ENCODE assay signal across 8 cellular contexts in genomic region chr1:52057245-52057644, GRCh38. TPM values are rescaled to one million over a fixed set of nuclear protein-coding genes. Genes with fewer than 3 reads are reported as not detected.
DNase-seq lines count a peak whose midpoint lies in the region; ATAC-seq, FAIRE-seq and TF ChIP-seq lines count a peak whose summit lies in the region.

No MANE protein-coding gene starts in this region.

- H3K4me1 Mint-ChIP-seq in Calu3 (ENCODE audit: low read depth, unreplicated experiment) (peaks cover 37% of the 10 kb centered on the region), osteocyte (ENCODE audit: unreplicated experiment) (peaks cover 47% of the 10 kb centered on the region)

- H3K27ac ChIP-seq in H1 (ENCODE audit: low read depth, low read length): peak overlapping the region; percentile 93

- H3K27ac Mint-ChIP-seq in Calu3 (ENCODE audit: unreplicated experiment) (peak overlapping the region; percentile 83), osteocyte (ENCODE audit: unreplicated experiment) (peak overlapping the region; percentile 99)

- H3K14ac ChIP-seq in H1 (ENCODE audit: insufficient read length): no peak overlapping the region

- TF ChIP-seq POLR2A in H1 (IDR thresholded peaks at IDR 0.05; ENCODE audit: control extremely low read depth in 1 of 2, low read depth in 2 of 2, low read length in 2 of 2): no peak

- H4K8ac ChIP-seq in H1 (ENCODE audit: extremely low read depth, insufficient read depth, low read length): no peak overlapping the region

- DNase-seq in Calu3 (no peak), NAMALWA (ENCODE audit: low spot score) (peak; percentile 28), H1 (ENCODE audit: low read depth in 1 of 2, low spot score in 2 of 2) (no peak), osteocyte (ENCODE audit: extremely low spot score, unreplicated experiment) (no peak), superior temporal gyrus (ENCODE audit: extremely low spot score) (no peak)

- CTCF ChIA-PET in Calu3 (lab: Charles Lee) (interaction anchor here (1.2 kb wide), 1 partner anchor 23 kb away, joined by 3 read pairs; no protein-coding TSS in a partner anchor), H1 (lab: Charles Lee; ENCODE audit: partially characterized antibody) (interaction anchor here (1.4 kb wide), 1 partner anchor 292 kb away, joined by 3 read pairs; no protein-coding TSS in a partner anchor)

- peak overlapping the region; percentile 83 to 97 (median 90); a peak in 5 of 7 replicates for H3K9ac ChIP-seq in H1 (replicated peaks in 1 of 4; ENCODE audit: extremely low read depth in 1 of 4, low read depth in 3 of 4, low read length in 3 of 4)

- WGBS in H1 (ENCODE audit: extremely low coverage in 1 of 2, insufficient coverage in 1 of 2, insufficient read length in 1 of 2, insufficient replicate concordance in 2 of 2, low coverage in 1 of 2, low lambda C conversion rate in 2 of 2, missing lambda C conversion rate in 1 of 2), 2 experiments: 38% methylated on average over 1 of the region's 1 CpG; no CpG with 5 or more reads in 1 of the 2 experiments

- no peak for TF ChIP-seq CTCF in Calu3 (IDR thresholded peaks at IDR 0.05; ENCODE audit: unreplicated experiment)
- no peak for TF ChIP-seq CTCF in H1 (IDR thresholded peaks at IDR 0.05; ENCODE audit: control extremely low read depth in 1 of 3, insufficient read depth in 1 of 3, low read depth in 1 of 3, low read length in 3 of 3)
- no peak for TF ChIP-seq CTCF in osteocyte (IDR thresholded peaks at IDR 0.05)

- no peak overlapping the region for H4K91ac ChIP-seq in H1 (replicated peaks; ENCODE audit: insufficient read length, low read length)

- H2AK5ac ChIP-seq in H1 (ENCODE audit: low read depth, low read length): no peak overlapping the region

- no peaks in the 10 kb centered on the region for H3K9me3 ChIP-seq in H1 (ENCODE audit: insufficient read depth in 2 of 2, low read depth in 1 of 2, low read length in 1 of 2)

- H4K20me1 ChIP-seq in H1 (replicated peaks in 1 of 2; ENCODE audit: control insufficient read depth in 1 of 2, insufficient read depth in 2 of 2, low read length in 2 of 2): peaks cover 0 to 6% of the 10 kb centered on the region in 2 experiments

- H3K23me2 ChIP-seq in H1 (ENCODE audit: low read depth, low read length): peaks cover 11% of the 10 kb centered on the region; the same call in 1 of the 2 replicates

- peaks cover 8 to 31% (median 22%) of the 10 kb centered on the region in 4 experiments for H3K36me3 ChIP-seq in H1 (ENCODE audit: control insufficient read depth in 2 of 4, insufficient read depth in 4 of 4, low read length in 3 of 4)

- peak overlapping the region; percentile 87 to 98 (median 92) for H3K4me3 ChIP-seq in H1 (ENCODE audit: extremely low read depth in 1 of 4, insufficient read depth in 2 of 4, low read depth in 3 of 4, low read length in 4 of 4)

- H2BK15ac ChIP-seq in H1 (ENCODE audit: low read length): no peak overlapping the region

- no peak for TF ChIP-seq RAD21 in H1 (IDR thresholded peaks at IDR 0.05 in 1 of 2, conservative IDR thresholded peaks at IDR 0.05 in 1 of 2; ENCODE audit: low read depth in 2 of 2, low read length in 2 of 2)

- H3K4me3 Mint-ChIP-seq in Calu3 (ENCODE audit: low read depth, unreplicated experiment) (peak overlapping the region; percentile 93), osteocyte (ENCODE audit: unreplicated experiment) (peak overlapping the region; percentile 98)

- H3K36me3 Mint-ChIP-seq in Calu3 (ENCODE audit: insufficient read depth, unreplicated experiment) (peaks cover 94% of the 10 kb centered on the region), osteocyte (ENCODE audit: unreplicated experiment) (peaks cover 11% of the 10 kb centered on the region)

- TSS peak; percentile 62 for BruUV-seq in Calu3 (replicated peaks; lab: Mats Ljungman, UMichigan)

- H3K4ac ChIP-seq in H1 (replicated peaks; ENCODE audit: insufficient read length, low read depth, low read length): no peak overlapping the region

- TF ChIP-seq EP300 in H1 (IDR thresholded peaks at IDR 0.05; ENCODE audit: borderline replicate concordance in 1 of 2, low read depth in 2 of 2, low read length in 2 of 2): no peak

- POLR2A ChIA-PET in H1 (lab: Charles Lee; ENCODE audit: partially characterized antibody): interaction anchor here (1.2 to 5.4 kb wide), 4 partner anchors 9 to 85 kb away, joined by 3 to 61 read pairs (median 31); partner anchors contain the start of gene KTI12

- H3K79me1 ChIP-seq in H1 (ENCODE audit: low read depth, low read length): peaks cover 3% of the 10 kb centered on the region

- peaks cover 0 to 7% (median 2%) of the 10 kb centered on the region in 4 experiments; a peak in 3 of 7 replicates for H3K4me1 ChIP-seq in H1 (replicated peaks in 1 of 4; ENCODE audit: control insufficient read depth in 3 of 4, insufficient read depth in 4 of 4, low read length in 3 of 4)

- no peak overlapping the region for H3K23ac ChIP-seq in H1 (ENCODE audit: insufficient read length)

- H3K4me2 ChIP-seq in H1 (ENCODE audit: insufficient read depth in 1 of 2, low read depth in 2 of 2, low read length in 2 of 2): peak overlapping the region; percentile 79 to 96

- no peak overlapping the region for H3K56ac ChIP-seq in H1 (replicated peaks; ENCODE audit: insufficient read length, low read depth, low read length)

- H3K9me3 Mint-ChIP-seq in Calu3 (ENCODE audit: low read depth, unreplicated experiment) (no peaks in the 10 kb centered on the region), osteocyte (ENCODE audit: unreplicated experiment) (no peaks in the 10 kb centered on the region)

- no peak overlapping the region for H3K18ac ChIP-seq in H1 (ENCODE audit: extremely low read depth, low read length)

- no peak overlapping the region for H2BK20ac ChIP-seq in H1 (ENCODE audit: low read length)

- no peak overlapping the region for H2BK12ac ChIP-seq in H1 (ENCODE audit: low read depth, low read length)

- no peak overlapping the region for H2AFZ ChIP-seq in H1 (ENCODE audit: low read length)

- H4K5ac ChIP-seq in H1 (ENCODE audit: insufficient read length, low read depth, low read length): no peak overlapping the region

- peaks cover 17 to 72% of the 10 kb centered on the region in 2 experiments for H3K79me2 ChIP-seq in H1 (ENCODE audit: control insufficient read depth in 1 of 2, insufficient read depth in 2 of 2, low read length in 2 of 2)

- H2BK120ac ChIP-seq in H1 (replicated peaks; ENCODE audit: low read depth, low read length): no peak overlapping the region

- FAIRE-seq in H1 (lab: Jason Lieb, UNC): no peak

- no peaks in the 10 kb centered on the region for H3K27me3 Mint-ChIP-seq in Calu3 (ENCODE audit: unreplicated experiment)
- H3K27me3 Mint-ChIP-seq in osteocyte (ENCODE audit: unreplicated experiment): no peaks in the 10 kb centered on the region

- H2BK5ac ChIP-seq in H1 (ENCODE audit: low read depth, low read length): no peak overlapping the region

- no peaks in the 10 kb centered on the region for H3K27me3 ChIP-seq in H1 (replicated peaks in 1 of 4; ENCODE audit: control insufficient read depth in 3 of 4, extremely low read depth in 1 of 4, insufficient read depth in 3 of 4, low read length in 3 of 4)

- intact Hi-C loops in Calu3 (cut with micrococcal nuclease; ENCODE audit: unreplicated experiment): no loop called here

- ATAC-seq in GM21723 (IDR thresholded peaks at IDR 0.05; ENCODE audit: unreplicated experiment): no peak
- ATAC-seq in GM19463 (IDR thresholded peaks at IDR 0.05; ENCODE audit: unreplicated experiment): no peak
- no peak for ATAC-seq in HG03565 (IDR thresholded peaks at IDR 0.05; ENCODE audit: unreplicated experiment)

TF ChIP-seq in H1, 55 proteins besides CTCF, POLR2A, EP300 and RAD21:
- TF ChIP-seq, protein P1, sequence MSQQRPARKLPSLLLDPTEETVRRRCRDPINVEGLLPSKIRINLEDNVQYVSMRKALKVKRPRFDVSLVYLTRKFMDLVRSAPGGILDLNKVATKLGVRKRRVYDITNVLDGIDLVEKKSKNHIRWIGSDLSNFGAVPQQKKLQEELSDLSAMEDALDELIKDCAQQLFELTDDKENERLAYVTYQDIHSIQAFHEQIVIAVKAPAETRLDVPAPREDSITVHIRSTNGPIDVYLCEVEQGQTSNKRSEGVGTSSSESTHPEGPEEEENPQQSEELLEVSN (IDR thresholded peaks at IDR 0.05): no peak

RNA-seq across cellular contexts. Expression of gene BTF3L4, which starts 1.1 kb away (rescaled TPM):
- total RNA-seq in Calu3 (2022): 60.8 and 70.4 TPM in 2 replicates
- 97.3 and 98.3 TPM in 2 replicates for total RNA-seq in H1 (2021; fragmentation: NEBNext Ultra II Directional; extraction: Animal tissue kit (Norgen Biotek cat#: 25700))
- 38.0 and 76.1 TPM in 2 replicates for polyA plus RNA-seq in H1 (2011; rRNA removed)
- polyA plus RNA-seq in H1 (2011; cell fraction: cytosol; rRNA removed): 83.5 TPM
- 9.1 TPM for polyA plus RNA-seq in H1 (2011; cell fraction: nucleus; rRNA removed)
- 46.7 to 87.4 TPM (median 54.3 TPM) in 4 replicates for polyA plus RNA-seq in H1 (2012, experiment 1 of 2)
- polyA plus RNA-seq in H1 (2012, experiment 2 of 2): 24.8 TPM
- polyA plus RNA-seq in H1 (2013, experiment 1 of 2): 82.2 TPM
- 87.4 TPM for polyA plus RNA-seq in H1 (2013, experiment 2 of 2)
- 48.4 and 57.5 TPM in 2 replicates for polyA minus RNA-seq in H1 (2011; rRNA and poly(A)+ RNA removed)
- 63.6 TPM for polyA minus RNA-seq in H1 (2011; cell fraction: cytosol; rRNA and poly(A)+ RNA removed)
- polyA minus RNA-seq in H1 (2011; cell fraction: nucleus; rRNA and poly(A)+ RNA removed): 46.1 TPM
- total RNA-seq in osteocyte: 61.0 and 65.1 TPM in 2 replicates

RNA-seq across cellular contexts. Expression of gene TXNDC12, which starts 2.3 kb away (rescaled TPM):
- total RNA-seq in Calu3 (2022) (51.6 and 68.9 TPM in 2 replicates), osteocyte (46.6 and 49.8 TPM in 2 replicates)
- 84.6 and 89.8 TPM in 2 replicates for total RNA-seq in H1 (2021; fragmentation: NEBNext Ultra II Directional; extraction: Animal tissue kit (Norgen Biotek cat#: 25700))
- polyA plus RNA-seq in H1 (2011; rRNA removed): 25.8 and 35.2 TPM in 2 replicates
- polyA plus RNA-seq in H1 (2011; cell fraction: cytosol; rRNA removed): 50.7 TPM
- 22.9 TPM for polyA plus RNA-seq in H1 (2011; cell fraction: nucleus; rRNA removed)
- polyA plus RNA-seq in H1 (2012, experiment 1 of 2): 54.7 to 75.5 TPM (median 65.5 TPM) in 4 replicates
- 15.6 TPM for polyA plus RNA-seq in H1 (2012, experiment 2 of 2)
- 239 TPM for polyA plus RNA-seq in H1 (2013, experiment 1 of 2)
- polyA plus RNA-seq in H1 (2013, experiment 2 of 2): 353 TPM
- 17.4 and 17.5 TPM in 2 replicates for polyA minus RNA-seq in H1 (2011; rRNA and poly(A)+ RNA removed)
- 77.8 TPM for polyA minus RNA-seq in H1 (2011; cell fraction: cytosol; rRNA and poly(A)+ RNA removed)
- 26.3 TPM for polyA minus RNA-seq in H1 (2011; cell fraction: nucleus; rRNA and poly(A)+ RNA removed)

RNA-seq across cellular contexts. Expression of gene KTI12, which starts 23.6 kb away (rescaled TPM):
- total RNA-seq in Calu3 (2022) (9.1 and 11.8 TPM in 2 replicates), osteocyte (9.5 and 9.9 TPM in 2 replicates)
- total RNA-seq in H1 (2021; fragmentation: NEBNext Ultra II Directional; extraction: Animal tissue kit (Norgen Biotek cat#: 25700)): 7.5 and 8.3 TPM in 2 replicates
- 16.2 and 17.0 TPM in 2 replicates for polyA plus RNA-seq in H1 (2011; rRNA removed)
- polyA plus RNA-seq in H1 (2011; cell fraction: cytosol; rRNA removed): 13.6 TPM
- polyA plus RNA-seq in H1 (2011; cell fraction: nucleus; rRNA removed): 13.9 TPM
- polyA plus RNA-seq in H1 (2012, experiment 1 of 2): 8.6 to 10.1 TPM (median 9.8 TPM) in 4 replicates
- polyA plus RNA-seq in H1 (2012, experiment 2 of 2): 13.8 TPM
- polyA plus RNA-seq in H1 (2013, experiment 1 of 2): 6.9 TPM
- 6.4 TPM for polyA plus RNA-seq in H1 (2013, experiment 2 of 2)
- polyA minus RNA-seq in H1 (2011; rRNA and poly(A)+ RNA removed): 7.0 and 8.7 TPM in 2 replicates
- 3.7 TPM for polyA minus RNA-seq in H1 (2011; cell fraction: cytosol; rRNA and poly(A)+ RNA removed)
- polyA minus RNA-seq in H1 (2011; cell fraction: nucleus; rRNA and poly(A)+ RNA removed): 15.0 TPM
